Comparison of ENCODE assay signal across 3 cellular contexts in genomic region chrX:120743266-120743665, GRCh38.
"Had no signal": no experiment of that assay in that cellular context is flagged by ENCODE, and none has a peak within 500 bp of the region (broad histone marks: within the 10 kb centered on the region; RNA-seq: fewer than 3 reads in every experiment).

No MANE protein-coding gene starts in this region.

- ATAC-seq: GM12878 had no signal

- H3K4me3 ChIP-seq: GM12878 had no signal

- DNase-seq: GDM1, GF-D8 had no signal
